20 cellular contexts compared by ENCODE assay signal in genomic region chr1:21156019-21156418, GRCh38. TPM values are rescaled to one million over a fixed set of nuclear protein-coding genes. Genes with fewer than 3 reads are reported as not detected.
DNase-seq lines count a peak whose midpoint lies in the region; ATAC-seq and TF ChIP-seq lines count a peak whose summit lies in the region.
"Had no signal": no experiment of that assay in that cellular context is flagged by ENCODE, and none has a peak within 500 bp of the region (broad histone marks: within the 10 kb centered on the region; RNA-seq: fewer than 3 reads in every experiment).

No MANE protein-coding gene starts in this region.

- H3K4me3 ChIP-seq in Panc1 (ENCODE audit: low read depth in 2 of 2, low read length in 2 of 2), result no peak overlapping the region
- H3K4me3 ChIP-seq in esophagus squamous epithelium, result no peak overlapping the region
- no peak overlapping the region for H3K4me3 ChIP-seq in psoas muscle
- H3K4me3 ChIP-seq: A549, GM23248, HAP-1, SK-N-MC had no signal

- H3K27ac ChIP-seq in Panc1 (ENCODE audit: low read length), result no peak overlapping the region
- no peak overlapping the region for H3K27ac ChIP-seq in esophagus squamous epithelium
- no peak overlapping the region for H3K27ac ChIP-seq in psoas muscle
- H3K27ac ChIP-seq: A549, GM23248, SK-N-MC had no signal

- intact Hi-C loops in Panc1 (cut with micrococcal nuclease; ENCODE audit: unreplicated experiment) (no loop called here), esophagus squamous epithelium (cut with DNase I) (no loop called here), psoas muscle (cut with DNase I) (no loop called here)
- intact Hi-C loops in dendritic cell treated with granulocyte-macrophage colony-stimulating factor and Interleukin-4, amounts not matched to agents 40 ng/mL and 50 ng/mL, for 4 days (cut with micrococcal nuclease), result no loop called here

- peaks cover 54% of the 10 kb centered on the region for H3K36me3 Mint-ChIP-seq in dendritic cell treated with granulocyte-macrophage colony-stimulating factor and Interleukin-4, amounts not matched to agents 40 ng/mL and 50 ng/mL, for 4 days (ENCODE audit: low read depth)

- H3K27me3 ChIP-seq in Panc1 (ENCODE audit: control insufficient read depth, insufficient read depth, low read length) (no peaks in the 10 kb centered on the region), esophagus squamous epithelium (no peaks in the 10 kb centered on the region), psoas muscle (ENCODE audit: insufficient read depth in 3 of 3, low read length in 2 of 3) (no peaks in the 10 kb centered on the region)

- no peak overlapping the region for H3K4me3 Mint-ChIP-seq in dendritic cell treated with granulocyte-macrophage colony-stimulating factor and Interleukin-4, amounts not matched to agents 40 ng/mL and 50 ng/mL, for 4 days
- H3K4me3 Mint-ChIP-seq: CD4-positive, alpha-beta memory T cell had no signal

- CTCF ChIA-PET in Panc1 (lab: Charles Lee), result no interaction called here

- H3K36me3 ChIP-seq in Panc1 (ENCODE audit: control insufficient read depth, insufficient read depth, low read length), result no peaks in the 10 kb centered on the region
- H3K36me3 ChIP-seq in esophagus squamous epithelium, result peaks cover 0 to 21% (median 0%) of the 10 kb centered on the region in 3 donors
- H3K36me3 ChIP-seq in psoas muscle (ENCODE audit: insufficient read depth in 1 of 2, low read depth in 1 of 2), result peaks cover 0 to 12% of the 10 kb centered on the region in 2 donors

- H3K9me3 ChIP-seq in Panc1 (ENCODE audit: control insufficient read depth, insufficient read depth, low read depth, low read length) (no peaks in the 10 kb centered on the region), esophagus squamous epithelium (no peaks in the 10 kb centered on the region), psoas muscle (no peaks in the 10 kb centered on the region)
- H3K9me3 ChIP-seq: A549, HAP-1 had no signal

- POLR2A ChIA-PET in Panc1 (lab: Charles Lee), result interaction anchor here (0.7 kb wide), 1 partner anchor 19 kb away, joined by 4 read pairs; no protein-coding TSS in a partner anchor

- H3K4me1 Mint-ChIP-seq in dendritic cell treated with granulocyte-macrophage colony-stimulating factor and Interleukin-4, amounts not matched to agents 40 ng/mL and 50 ng/mL, for 4 days (ENCODE audit: low read depth), result peaks cover 36% of the 10 kb centered on the region

- H3K9me3 Mint-ChIP-seq in dendritic cell treated with granulocyte-macrophage colony-stimulating factor and Interleukin-4, amounts not matched to agents 40 ng/mL and 50 ng/mL, for 4 days, result no peaks in the 10 kb centered on the region
- H3K9me3 Mint-ChIP-seq: CD4-positive, alpha-beta memory T cell had no signal

- H3K27me3 Mint-ChIP-seq in dendritic cell treated with granulocyte-macrophage colony-stimulating factor and Interleukin-4, amounts not matched to agents 40 ng/mL and 50 ng/mL, for 4 days, result no peaks in the 10 kb centered on the region
- H3K27me3 Mint-ChIP-seq: CD4-positive, alpha-beta memory T cell had no signal

- no peak for TF ChIP-seq POLR2A in esophagus squamous epithelium (IDR thresholded peaks at IDR 0.05)

- 90 to 93% methylated on average over 6 of the region's 6 CpGs for WGBS in esophagus squamous epithelium, 2 donors
- WGBS in psoas muscle, 3 donors, result 74 to 92% (median 77%) methylated on average over 6 of the region's 6 CpGs

- TSS peak; percentile 17 for BruUV-seq in Panc1 (replicated peaks; lab: Mats Ljungman, UMichigan)

- DNase-seq in NCI-H2171 treated with DMSO at 0.1 percent for 48 hours (lab: John Stamatoyannopoulos, UW), result peak; percentile 13
- no peak for DNase-seq in NCI-H2171 (lab: John Stamatoyannopoulos, UW)
- no peak for DNase-seq in Panc1 (ENCODE audit: low read depth, low spot score)
- no peak for DNase-seq in esophagus squamous epithelium (lab: John Stamatoyannopoulos, UW)
- no peak for DNase-seq in psoas muscle
- no peak for DNase-seq in iPS-NIHi7 (ENCODE audit: extremely low spot score)
- DNase-seq: CD4-positive, alpha-beta memory T cell; DMS153; GF-D8; GM23248; NCI-H1417; NCI-H187; NCI-H446 treated with DMSO at 0.1 percent for 48 hours; NCI-H69; NK-92 treated with Interleukin-12 subunit alpha and Interleukin-12 subunit beta, amount 100 ng/mL, for 24 hours; SHP77 had no signal

- H3K4me1 ChIP-seq in Panc1 (ENCODE audit: control insufficient read depth, insufficient read depth, low read length), result no peaks in the 10 kb centered on the region; the same call in 1 of the 2 replicates
- peaks cover 0 to 6% (median 4%) of the 10 kb centered on the region in 3 donors for H3K4me1 ChIP-seq in esophagus squamous epithelium
- H3K4me1 ChIP-seq in psoas muscle, result peaks cover 25% of the 10 kb centered on the region

- in situ Hi-C loops in Panc1 (cut with HindIII; ENCODE audit: low pct_unique_long_range_greater_than_20kb, low sequenced_read_pairs), result no loop called here

- ATAC-seq in Panc1 (no peak), psoas muscle (no peak)
- ATAC-seq: A549 had no signal

- TF ChIP-seq CTCF in Panc1 (IDR thresholded peaks at IDR 0.05), result no peak
- no peak for TF ChIP-seq CTCF in esophagus squamous epithelium (IDR thresholded peaks at IDR 0.05)
- no peak for TF ChIP-seq CTCF in psoas muscle (IDR thresholded peaks at IDR 0.05)

- H3K27ac Mint-ChIP-seq in dendritic cell treated with granulocyte-macrophage colony-stimulating factor and Interleukin-4, amounts not matched to agents 40 ng/mL and 50 ng/mL, for 4 days, result peak overlapping the region; percentile 3

RNA-seq across cellular contexts. Expression of gene EIF4G3, which starts 20.7 kb away (rescaled TPM):
- 78.6 TPM for total RNA-seq in Panc1 (2021; ENCODE audit: unreplicated experiment)
- 43.8 TPM for polyA plus RNA-seq in Panc1 (2012; ENCODE audit: insufficient read length)
- 10 to 100 TPM; 28.3 to 55.5 (median 35.5) TPM for total RNA-seq in esophagus squamous epithelium
- 10 to 100 TPM; 38.7 to 58.1 (median 48.2) TPM for total RNA-seq in psoas muscle
- 10 to 100 TPM; 11.3 to 58.1 (median 24.6) TPM for polyA plus RNA-seq in psoas muscle
